ENCODE assay signal across 2 cellular contexts in genomic region chr11:14393889-14394288, GRCh38.
TF ChIP-seq lines count a peak whose summit lies in the region.

No MANE protein-coding gene starts in this region.

TF ChIP-seq in GM23338, 12 proteins besides CTCF, POLR2A, EP300 and RAD21:
- TF ChIP-seq ETS1 (IDR thresholded peaks at IDR 0.05) (no peak), STAT1 (IDR thresholded peaks at IDR 0.05; ENCODE audit: unreplicated experiment) (no peak), REST (IDR thresholded peaks at IDR 0.05; ENCODE audit: unreplicated experiment) (no peak), JUNB (IDR thresholded peaks at IDR 0.05; ENCODE audit: unreplicated experiment) (no peak), ZNF462 (CRISPR knock-in tag; IDR thresholded peaks at IDR 0.05) (no peak), POLR2AphosphoS5 (IDR thresholded peaks at IDR 0.05; ENCODE audit: low read depth) (no peak), EZH2 (IDR thresholded peaks at IDR 0.05; ENCODE audit: low read depth, unreplicated experiment) (no peak), CREB1 (CRISPR knock-in tag; IDR thresholded peaks at IDR 0.05; ENCODE audit: low read depth) (no peak), NANOG (IDR thresholded peaks at IDR 0.05; ENCODE audit: borderline replicate concordance) (no peak), ZNF331 (CRISPR knock-in tag; IDR thresholded peaks at IDR 0.05; ENCODE audit: low read depth) (no peak), ZNF114 (CRISPR knock-in tag; IDR thresholded peaks at IDR 0.05) (no peak), EZH2phosphoT487 (IDR thresholded peaks at IDR 0.05; ENCODE audit: unreplicated experiment) (no peak)

TF ChIP-seq in endothelial cell of umbilical vein, 7 proteins besides CTCF, POLR2A, EP300 and RAD21 (continued from another document):
- no peak for TF ChIP-seq MAX (IDR thresholded peaks at IDR 0.05; ENCODE audit: insufficient read depth, insufficient read length)
- TF ChIP-seq FOS (IDR thresholded peaks at IDR 0.05; ENCODE audit: borderline replicate concordance, insufficient read depth, low read length), result no peak
- TF ChIP-seq MYC (IDR thresholded peaks at IDR 0.05; ENCODE audit: low read depth, low read length), result no peak
- TF ChIP-seq GATA2 (IDR thresholded peaks at IDR 0.05; ENCODE audit: insufficient read depth, insufficient read length, low read depth, low read length), result no peak
- no peak for TF ChIP-seq POLR2AphosphoS5 (IDR thresholded peaks at IDR 0.05; ENCODE audit: insufficient read depth, low read depth, low read length)
- no peak for TF ChIP-seq EZH2 (IDR thresholded peaks at IDR 0.05; ENCODE audit: borderline replicate concordance, low read depth, low read length, severe bottlenecking)
